ENCODE assay signal across 7 cellular contexts in the genomic region with DNA sequence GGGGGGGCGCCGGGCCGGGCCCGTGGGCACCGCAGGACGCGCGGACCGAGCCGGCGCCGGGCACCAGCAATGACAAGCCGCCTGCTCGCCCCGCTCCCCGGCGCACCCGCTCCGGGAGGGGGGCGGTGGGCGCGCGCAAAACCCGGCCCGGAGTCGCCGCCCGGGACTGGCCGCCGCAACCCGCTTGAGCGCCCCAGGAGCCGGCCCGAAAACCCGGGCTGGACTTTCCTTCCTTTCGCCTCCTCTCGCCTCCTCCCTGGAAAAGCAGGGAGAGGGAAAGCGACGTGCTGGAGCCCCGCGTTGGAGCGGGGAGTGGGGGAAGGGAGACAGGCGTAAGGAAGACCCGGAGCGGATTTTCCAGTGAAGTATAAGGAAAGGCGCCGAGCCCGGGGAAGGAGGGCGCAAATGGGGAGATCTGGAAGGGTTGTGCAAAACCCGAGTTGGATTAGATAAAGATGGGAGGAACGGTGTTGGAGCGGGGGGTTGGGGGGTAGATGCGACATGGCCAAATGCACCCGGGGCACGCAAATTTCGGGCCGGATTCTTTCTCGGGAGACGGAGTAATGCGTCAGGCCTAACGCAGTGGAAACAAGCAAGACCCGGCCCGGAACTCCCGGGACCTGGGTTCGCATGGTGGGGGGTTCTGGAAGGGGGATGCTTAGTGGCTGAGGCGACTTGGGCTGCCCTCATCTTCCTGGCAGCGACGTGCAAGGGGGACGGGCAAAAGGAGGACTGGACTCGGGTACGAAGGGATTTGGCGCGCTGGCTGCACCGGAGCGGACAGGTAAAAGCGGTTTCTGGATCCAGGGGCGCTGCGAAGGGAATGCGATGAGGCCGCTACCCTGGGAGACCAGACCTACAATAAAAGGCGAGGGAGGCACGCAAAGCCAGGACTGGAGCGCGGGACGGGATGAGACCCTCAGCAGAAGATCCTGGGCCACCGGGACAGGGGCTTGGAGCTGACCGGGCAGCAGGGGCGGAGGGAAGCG. TPM values are rescaled to one million over a fixed set of nuclear protein-coding genes. Genes with fewer than 3 reads are reported as not detected.
A peak's percentile ranks its signal among the peaks of the same experiment; 100 is the strongest.
DNase-seq lines count a peak whose midpoint lies in the region; ATAC-seq, FAIRE-seq and TF ChIP-seq lines count a peak whose summit lies in the region.
"Not testable (repeated sequence)": the region's sequence is repeated elsewhere in the genome, so short reads cannot be mapped to it uniquely, and the experiment has no call there.

No MANE protein-coding gene starts in this region.

- not testable (repeated sequence) for TF ChIP-seq POLR2A in NB4 (IDR thresholded peaks at IDR 0.05; ENCODE audit: extremely low read depth, insufficient read length)

- peak; percentile 74 for ATAC-seq in effector memory CD8-positive, alpha-beta T cell (replicated peaks)

- DNase-seq in NB4 (ENCODE audit: low read depth) = peak; percentile 84
- peak; percentile 83 to 84 for DNase-seq in SHP77 (lab: John Stamatoyannopoulos, UW)
- peak; percentile 92 for DNase-seq in activated T-cell treated with anti-CD3 and anti-CD28 coated beads, Interleukin-2, amount 50 U/mL, for 24 hours
- DNase-seq in effector memory CD8-positive, alpha-beta T cell = peak; percentile 77 to 88 (median 78)
- peak; percentile 98 for DNase-seq in left kidney (ENCODE audit: low read depth, low spot score)
- peak; percentile 94 for DNase-seq in small intestine

- H3K27ac Mint-ChIP-seq in activated T-cell treated with anti-CD3 and anti-CD28 coated beads, Interleukin-2, amount 50 U/mL, for 24 hours = peak overlapping the region; percentile 92
- peak overlapping the region; percentile 90 to 94 for H3K27ac Mint-ChIP-seq in effector memory CD8-positive, alpha-beta T cell

- WGBS in small intestine, 3 donors = 0 to 1% (median 0%) methylated on average over 54 to 89 of the region's 89 CpGs

- H3K9me3 ChIP-seq in small intestine (ENCODE audit: control insufficient read depth, low read depth) = not testable (repeated sequence)

- not testable (repeated sequence) for H3K36me3 ChIP-seq in small intestine (ENCODE audit: control insufficient read depth in 2 of 2, insufficient read depth in 2 of 2, low read length in 2 of 2)

- H3K4me1 Mint-ChIP-seq in activated T-cell treated with anti-CD3 and anti-CD28 coated beads, Interleukin-2, amount 50 U/mL, for 24 hours (ENCODE audit: low read depth) = peaks cover 45% of the 10 kb centered on the region
- peaks cover 33% of the 10 kb centered on the region in 2 donors for H3K4me1 Mint-ChIP-seq in effector memory CD8-positive, alpha-beta T cell (ENCODE audit: low read depth in 2 of 2)

- peaks cover 29% of the 10 kb centered on the region for H3K27me3 Mint-ChIP-seq in activated T-cell treated with anti-CD3 and anti-CD28 coated beads, Interleukin-2, amount 50 U/mL, for 24 hours
- H3K27me3 Mint-ChIP-seq in effector memory CD8-positive, alpha-beta T cell = peaks cover 11% of the 10 kb centered on the region in 2 donors

- not testable (repeated sequence) for H3K36me3 Mint-ChIP-seq in activated T-cell treated with anti-CD3 and anti-CD28 coated beads, Interleukin-2, amount 50 U/mL, for 24 hours (ENCODE audit: low read depth)
- peaks cover 14% of the 10 kb centered on the region for H3K36me3 Mint-ChIP-seq in effector memory CD8-positive, alpha-beta T cell (ENCODE audit: insufficient read depth)

- peak overlapping the region; percentile 39 to 88 for H3K27ac ChIP-seq in small intestine (ENCODE audit: low read depth in 1 of 2, low read length in 1 of 2)

- H3K27me3 ChIP-seq in small intestine (ENCODE audit: control insufficient read depth in 2 of 2, insufficient read depth in 2 of 2, low read length in 2 of 2) = not testable (repeated sequence)

- H3K4me3 Mint-ChIP-seq in activated T-cell treated with anti-CD3 and anti-CD28 coated beads, Interleukin-2, amount 50 U/mL, for 24 hours = peak overlapping the region; percentile 82
- peak overlapping the region; percentile 87 to 89 for H3K4me3 Mint-ChIP-seq in effector memory CD8-positive, alpha-beta T cell

- not testable (repeated sequence) for H3K9me3 Mint-ChIP-seq in activated T-cell treated with anti-CD3 and anti-CD28 coated beads, Interleukin-2, amount 50 U/mL, for 24 hours; effector memory CD8-positive, alpha-beta T cell

- H3K4me1 ChIP-seq in small intestine (ENCODE audit: control insufficient read depth in 2 of 2, insufficient read depth in 1 of 2, low read depth in 1 of 2, low read length in 1 of 2) = not testable (repeated sequence)

- FAIRE-seq in small intestine (lab: Jason Lieb, UNC) = not testable (repeated sequence)

- H3K4me3 ChIP-seq in GM08714 (ENCODE audit: low read length) (peak overlapping the region; percentile 68; the same call in 1 of the 2 replicates), NB4 (ENCODE audit: low read depth, low read length) (peak overlapping the region; percentile 53), small intestine (ENCODE audit: low read depth in 1 of 2, low read length in 2 of 2) (peak overlapping the region; percentile 53 to 79)

- TF ChIP-seq CTCF in NB4 (IDR thresholded peaks at IDR 0.05; ENCODE audit: low read depth, low read length) = not testable (repeated sequence)

RNA-seq across cellular contexts. Expression of a gene that starts 1.1 kb away (rescaled TPM):
- 10 to 100 TPM; 11.1 to 22.7 (median 13.4) TPM for polyA plus RNA-seq in small intestine

Comparison
In these comparisons a context has a peak if more than half of its experiments do, and no peak if none do; other contexts are left out.
1. Peak in every context shown above with its lines: DNase-seq, ATAC-seq, H3K4me3 ChIP-seq and H3K27ac ChIP-seq.